16 cellular contexts compared by ENCODE assay signal in genomic region chr12:4939418-4940023, GRCh38. TPM values are rescaled to one million over a fixed set of nuclear protein-coding genes. Genes with fewer than 3 reads are reported as not detected.
DNase-seq lines count a peak whose midpoint lies in the region; TF ChIP-seq lines count a peak whose summit lies in the region.
"Had no signal": no experiment of that assay in that cellular context is flagged by ENCODE, and none has a peak within 500 bp of the region (broad histone marks: within the 10 kb centered on the region; RNA-seq: fewer than 3 reads in every experiment).

No MANE protein-coding gene starts in this region.

- no peaks in the 10 kb centered on the region for H3K9me2 ChIP-seq in OCI-LY7 (ENCODE audit: insufficient read depth, low read length)

- H2BK12ac ChIP-seq in H9 (ENCODE audit: insufficient read length, low read depth, low read length) = no peak overlapping the region

- POLR2A ChIA-PET in BJ (lab: Charles Lee) (no interaction called here), OCI-LY7 (lab: Charles Lee) (interaction anchor here (0.6 to 0.9 kb wide), 2 partner anchors 9 to 18 kb away, joined by 3 read pairs; no protein-coding TSS in a partner anchor)

- H3K4me2 ChIP-seq in H9 (ENCODE audit: insufficient read depth, insufficient read length, low read length) (no peak overlapping the region), OCI-LY7 (ENCODE audit: low read length) (no peak overlapping the region)

- no peaks in the 10 kb centered on the region for H3K36me3 Mint-ChIP-seq in H9 (ENCODE audit: insufficient read depth in 1 of 3, low read depth in 3 of 3)

- WGBS in H9 (ENCODE audit: extremely low coverage, insufficient read length, low lambda C conversion rate) = no CpG with 5 or more reads among the region's 16 CpGs

- H2BK120ac ChIP-seq in H9 (ENCODE audit: low read depth, low read length, poor library complexity, severe bottlenecking) = no peak overlapping the region

- H3K79me2 ChIP-seq in H9 (ENCODE audit: insufficient read depth, low read length) = no peaks in the 10 kb centered on the region
- no peaks in the 10 kb centered on the region for H3K79me2 ChIP-seq in OCI-LY7 (ENCODE audit: insufficient read depth, low read depth, low read length)

- H3K23me2 ChIP-seq in H9 (ENCODE audit: insufficient read length, low read depth, low read length, poor library complexity, severe bottlenecking) = no peaks in the 10 kb centered on the region

- no peaks in the 10 kb centered on the region for H3K27me3 ChIP-seq in BJ (ENCODE audit: control insufficient read depth, insufficient read depth, low read length)
- no peaks in the 10 kb centered on the region for H3K27me3 ChIP-seq in H9 (ENCODE audit: insufficient read depth, low read length)
- H3K27me3 ChIP-seq: vagina had no signal

- DNase-seq in BJ (ENCODE audit: low read depth) (no peak), NCI-H1417 (lab: John Stamatoyannopoulos, UW) (peak; percentile 82 to 99 (median 93)), NCI-H345 treated with DMSO at 0.1 percent for 48 hours (lab: John Stamatoyannopoulos, UW; ENCODE audit: unreplicated experiment) (peak; percentile 97), cerebellum (ENCODE audit: low spot score) (peak; percentile 60), H9 (no peak), T-helper 2 cell (no peak), OCI-LY7 (ENCODE audit: low spot score) (no peak)
- DNase-seq in activated CD8-positive, alpha-beta memory T cell treated with anti-CD3 and anti-CD28 coated beads for 24 hours = no peak
- DNase-seq: effector memory CD8-positive, alpha-beta T cell; H7; NCI-H510A treated with DMSO at 0.1 percent for 48 hours; right cardiac atrium; SW 1271 had no signal

- H2AK5ac ChIP-seq in H9 (ENCODE audit: insufficient read length, low read length) = no peak overlapping the region

- H3K9ac ChIP-seq in H9 (ENCODE audit: extremely low read depth, insufficient read length, low read length) = no peak overlapping the region

- intact Hi-C loops in OCI-LY7 (cut with micrococcal nuclease; ENCODE audit: unreplicated experiment) = no loop called here

- no peak overlapping the region for H2BK5ac ChIP-seq in H9 (ENCODE audit: insufficient read length, low read length)

- BruUV-seq in OCI-LY7 (replicated peaks; lab: Mats Ljungman, UMichigan) = no TSS peak

- no peak overlapping the region for H3K23ac ChIP-seq in H9 (ENCODE audit: insufficient read length, low read depth, low read length)

- peaks cover 0 to 2% of the 10 kb centered on the region in 2 experiments; a peak in 1 of 4 replicates for H3K4me1 Mint-ChIP-seq in H9

- H3K4ac ChIP-seq in H9 (ENCODE audit: low read depth, low read length) = no peak overlapping the region

- H4K91ac ChIP-seq in H9 (ENCODE audit: insufficient read length, low read depth, low read length) = no peak overlapping the region

- H3K79me1 ChIP-seq in H9 (ENCODE audit: insufficient read depth, low read depth, low read length, poor library complexity, severe bottlenecking) = no peaks in the 10 kb centered on the region

- H3K9me3 ChIP-seq in H9 (ENCODE audit: control insufficient read depth, low read depth, low read length) (no peaks in the 10 kb centered on the region), OCI-LY7 (ENCODE audit: low read length) (no peaks in the 10 kb centered on the region)
- H3K9me3 ChIP-seq: vagina had no signal

- H2BK20ac ChIP-seq in H9 (ENCODE audit: low read depth, low read length, poor library complexity, severe bottlenecking) = no peak overlapping the region

- H4K5ac ChIP-seq in H9 (ENCODE audit: insufficient read length, low read depth, low read length) = no peak overlapping the region

- no peak overlapping the region for H2BK15ac ChIP-seq in H9 (ENCODE audit: low read depth, low read length)

- no peak overlapping the region for H3K56ac ChIP-seq in H9 (ENCODE audit: insufficient read length, low read depth, low read length)

- no peak overlapping the region for H3K27ac Mint-ChIP-seq in H9
- H3K27ac Mint-ChIP-seq: activated T-helper 1 cell treated with anti-CD3 and anti-CD28 coated beads, Interleukin-12 subunit alpha, Interleukin-12 subunit beta, Interleukin-2, Interleukin-4 antibody, amounts not matched to agents 30 ng/mL and 10 ng/mL and 1 ng/mL, durations not matched to agents 14 hours and 24 hours and 36 hours; effector memory CD8-positive, alpha-beta T cell had no signal

- H3K18ac ChIP-seq in H9 (ENCODE audit: insufficient read length, low read depth, low read length) = no peak overlapping the region

- CTCF ChIA-PET in BJ (lab: Yijun Ruan, JAX) = interaction anchor here (1.4 to 2.0 kb wide), 2 partner anchors 61 to 144 kb away, joined by 3 to 6 read pairs; no protein-coding TSS in a partner anchor
- CTCF ChIA-PET in OCI-LY7 (lab: Charles Lee; ENCODE audit: unreplicated experiment) = no interaction called here

- peaks cover 9% of the 10 kb centered on the region; the same call in 1 of the 2 replicates for H3K27me3 Mint-ChIP-seq in H9 (ENCODE audit: low read depth)

- H3K27ac ChIP-seq in H9 (ENCODE audit: insufficient read length, low read depth, low read length) (no peak overlapping the region), OCI-LY7 (ENCODE audit: low read depth, low read length, poor library complexity, severe bottlenecking) (no peak overlapping the region)
- H3K27ac ChIP-seq: vagina had no signal

- no peak overlapping the region for H3T11ph ChIP-seq in H9 (ENCODE audit: low read length)

- H3K4me1 ChIP-seq in H9 (ENCODE audit: insufficient read depth, low read length) (no peaks in the 10 kb centered on the region), OCI-LY7 (ENCODE audit: insufficient read depth, low read length, poor library complexity, severe bottlenecking) (no peaks in the 10 kb centered on the region)
- H3K4me1 ChIP-seq: vagina had no signal

- TF ChIP-seq CTCF in BJ (IDR thresholded peaks at IDR 0.05; ENCODE audit: insufficient read depth, low read depth, low read length) (0 out of 2 replicates have a peak, but pooled peaks have one; percentile 10), H9 (conservative IDR thresholded peaks at IDR 0.05) (no peak), OCI-LY7 (conservative IDR thresholded peaks at IDR 0.05; ENCODE audit: low read length) (no peak)

- H3K36me3 ChIP-seq in BJ (ENCODE audit: control insufficient read depth, insufficient read depth, low read length) = no peaks in the 10 kb centered on the region
- no peaks in the 10 kb centered on the region for H3K36me3 ChIP-seq in OCI-LY7 (ENCODE audit: insufficient read depth, low read length)
- H3K36me3 ChIP-seq: vagina had no signal

- H3K14ac ChIP-seq in H9 (ENCODE audit: insufficient read depth, low read length) = no peak overlapping the region

- H2AFZ ChIP-seq in H9 (ENCODE audit: low read length) (no peak overlapping the region), OCI-LY7 (ENCODE audit: low read length) (no peak overlapping the region)

- H3K4me3 Mint-ChIP-seq in H9 = no peak overlapping the region
- H3K4me3 Mint-ChIP-seq: activated T-helper 1 cell treated with anti-CD3 and anti-CD28 coated beads, Interleukin-12 subunit alpha, Interleukin-12 subunit beta, Interleukin-2, Interleukin-4 antibody, amounts not matched to agents 30 ng/mL and 10 ng/mL and 1 ng/mL, durations not matched to agents 14 hours and 24 hours and 36 hours; effector memory CD8-positive, alpha-beta T cell had no signal

- no peak overlapping the region for H4K8ac ChIP-seq in H9 (replicated peaks; ENCODE audit: insufficient read length, low read depth, low read length)

- H3K4me3 ChIP-seq in BJ (ENCODE audit: low read depth, low read length) = no peak overlapping the region
- H3K4me3 ChIP-seq in OCI-LY7 (ENCODE audit: low read depth, low read length, poor library complexity, severe bottlenecking) = no peak overlapping the region
- H3K4me3 ChIP-seq: vagina had no signal

- no peaks in the 10 kb centered on the region for H3K9me3 Mint-ChIP-seq in H9
- H3K9me3 Mint-ChIP-seq: activated T-helper 1 cell treated with anti-CD3 and anti-CD28 coated beads, Interleukin-12 subunit alpha, Interleukin-12 subunit beta, Interleukin-2, Interleukin-4 antibody, amounts not matched to agents 30 ng/mL and 10 ng/mL and 1 ng/mL, durations not matched to agents 14 hours and 24 hours and 36 hours; effector memory CD8-positive, alpha-beta T cell had no signal

- H4K20me1 ChIP-seq in H9 (ENCODE audit: control insufficient read depth, insufficient read depth, insufficient read length) (no peaks in the 10 kb centered on the region), OCI-LY7 (ENCODE audit: insufficient read depth, low read length) (no peaks in the 10 kb centered on the region)

RNA-seq across cellular contexts. Expression of gene KCNA1, which starts 29.8 kb away (rescaled TPM):
- not detected in 2 replicates for polyA plus RNA-seq in BJ (2011; rRNA removed)
- polyA minus RNA-seq in BJ (2011; rRNA and poly(A)+ RNA removed) = not detected in 2 replicates
- 15.8 TPM for total RNA-seq in cerebellum
- 0.92 and 0.98 TPM in 2 replicates for total RNA-seq in H9 (2021)
- total RNA-seq in OCI-LY7 (2014; rRNA removed; shearing (Covaris generic)) = not detected in 2 replicates
- not detected in 2 replicates for total RNA-seq in OCI-LY7 (2022)
- total RNA-seq: activated T-helper 1 cell treated with anti-CD3 and anti-CD28 coated beads, Interleukin-12 subunit alpha, Interleukin-12 subunit beta, Interleukin-2, Interleukin-4 antibody, amounts not matched to agents 30 ng/mL and 10 ng/mL and 1 ng/mL, durations not matched to agents 14 hours and 24 hours and 36 hours; H7; M059J had no signal
- polyA plus RNA-seq: right cardiac atrium had no signal

Comparison
In these comparisons a context has a peak if more than half of its experiments do, and no peak if none do; other contexts are left out.
1. DNase-seq: peak in NCI-H1417 (3 of 3), NCI-H345 treated with DMSO at 0.1 percent for 48 hours (single experiment) and cerebellum (single experiment); none in BJ (single experiment), H9 (single experiment), T-helper 2 cell (0 of 5), activated CD8-positive, alpha-beta memory T cell treated with anti-CD3 and anti-CD28 coated beads for 24 hours (single experiment) and OCI-LY7 (single experiment).